Comparison of ENCODE assay signal across 8 cellular contexts in genomic region chr4:101345271-101345595, GRCh38. TPM values are rescaled to one million over a fixed set of nuclear protein-coding genes. Genes with fewer than 3 reads are reported as not detected.
DNase-seq lines count a peak whose midpoint lies in the region; ATAC-seq and TF ChIP-seq lines count a peak whose summit lies in the region.

No MANE protein-coding gene starts in this region.

- no peaks in the 10 kb centered on the region for H3K9me3 Mint-ChIP-seq in activated naive CD4-positive, alpha-beta T cell treated with anti-CD3 and anti-CD28 coated beads for 36 hours
- H3K9me3 Mint-ChIP-seq in T-helper 1 cell treated with Interleukin-12 subunit alpha and Interleukin-12 subunit beta and Interleukin-4 antibody, amounts not matched to agents 30 μg/mL and 1 μg/mL, for 36 hours: no peaks in the 10 kb centered on the region

- peaks cover 33% of the 10 kb centered on the region for H3K4me1 Mint-ChIP-seq in activated naive CD4-positive, alpha-beta T cell treated with anti-CD3 and anti-CD28 coated beads for 36 hours (ENCODE audit: low read depth)
- peaks cover 32% of the 10 kb centered on the region for H3K4me1 Mint-ChIP-seq in T-helper 1 cell treated with Interleukin-12 subunit alpha and Interleukin-12 subunit beta and Interleukin-4 antibody, amounts not matched to agents 30 μg/mL and 1 μg/mL, for 36 hours (ENCODE audit: low read depth)

- H3K4me3 ChIP-seq in epithelial cell of esophagus (ENCODE audit: low read length) (peak overlapping the region; percentile 67), osteoblast (ENCODE audit: insufficient read depth, low read length) (peak overlapping the region; percentile 94)

- no peak for DNase-seq in activated naive CD4-positive, alpha-beta T cell treated with anti-CD3 and anti-CD28 coated beads for 36 hours
- DNase-seq in activated naive CD4-positive, alpha-beta T cell treated with Interleukin-2 at 50 U/mL for 16 hours: no peak
- no peak for DNase-seq in epithelial cell of esophagus (ENCODE audit: low read depth)
- DNase-seq in osteoblast (ENCODE audit: insufficient read length, low spot score, missing footprints): peak; percentile 92

- H3K9me3 ChIP-seq in osteoblast (ENCODE audit: low read depth, low read length): no peaks in the 10 kb centered on the region

- peak overlapping the region; percentile 87 for H2AFZ ChIP-seq in osteoblast (ENCODE audit: low read length)

- no peaks in the 10 kb centered on the region for H3K36me3 Mint-ChIP-seq in activated naive CD4-positive, alpha-beta T cell treated with anti-CD3 and anti-CD28 coated beads for 36 hours (ENCODE audit: low read depth)
- no peaks in the 10 kb centered on the region for H3K36me3 Mint-ChIP-seq in T-helper 1 cell treated with Interleukin-12 subunit alpha and Interleukin-12 subunit beta and Interleukin-4 antibody, amounts not matched to agents 30 μg/mL and 1 μg/mL, for 36 hours (ENCODE audit: low read depth)

- no peak overlapping the region for H3K27ac Mint-ChIP-seq in activated naive CD4-positive, alpha-beta T cell treated with anti-CD3 and anti-CD28 coated beads for 36 hours
- peak overlapping the region; percentile 73 for H3K27ac Mint-ChIP-seq in T-helper 1 cell treated with Interleukin-12 subunit alpha and Interleukin-12 subunit beta and Interleukin-4 antibody, amounts not matched to agents 30 μg/mL and 1 μg/mL, for 36 hours

- TF ChIP-seq CTCF in epithelial cell of esophagus (IDR thresholded peaks at IDR 0.05; ENCODE audit: insufficient read depth, low read depth, low read length, missing control alignments) (no peak), osteoblast (IDR thresholded peaks at IDR 0.05; ENCODE audit: extremely low read depth, low read depth, low read length) (no peak)

- peaks cover 28% of the 10 kb centered on the region for H4K20me1 ChIP-seq in osteoblast (ENCODE audit: insufficient read depth, low read length)

- H3K27me3 Mint-ChIP-seq in activated naive CD4-positive, alpha-beta T cell treated with anti-CD3 and anti-CD28 coated beads for 36 hours (ENCODE audit: low read depth): peaks cover 26% of the 10 kb centered on the region
- H3K27me3 Mint-ChIP-seq in T-helper 1 cell treated with Interleukin-12 subunit alpha and Interleukin-12 subunit beta and Interleukin-4 antibody, amounts not matched to agents 30 μg/mL and 1 μg/mL, for 36 hours (ENCODE audit: low read depth): peaks cover 54% of the 10 kb centered on the region

- ATAC-seq in HG03457 (IDR thresholded peaks at IDR 0.05; ENCODE audit: unreplicated experiment) (no peak), GM21786 (IDR thresholded peaks at IDR 0.05; ENCODE audit: unreplicated experiment) (no peak), GM21515 (IDR thresholded peaks at IDR 0.05; ENCODE audit: unreplicated experiment) (no peak)

- no peaks in the 10 kb centered on the region for H3K27me3 ChIP-seq in osteoblast (ENCODE audit: insufficient read depth, low read length)

- peak overlapping the region; percentile 64 for H3K27ac ChIP-seq in osteoblast (ENCODE audit: low read depth, low read length)

- H3K36me3 ChIP-seq in osteoblast (ENCODE audit: insufficient read depth, low read length): no peaks in the 10 kb centered on the region

- H3K4me2 ChIP-seq in osteoblast (ENCODE audit: insufficient read depth, low read length): peak overlapping the region; percentile 90

- intact Hi-C loops in activated naive CD4-positive, alpha-beta T cell treated with anti-CD3 and anti-CD28 coated beads for 36 hours (cut with micrococcal nuclease): loop anchor here (5.0 to 10.0 kb wide), 6 partner anchors 243 to 1482 kb away; partner anchors contain the start of gene UBE2D3

- H3K4me3 Mint-ChIP-seq in activated naive CD4-positive, alpha-beta T cell treated with anti-CD3 and anti-CD28 coated beads for 36 hours: peak overlapping the region; percentile 79
- H3K4me3 Mint-ChIP-seq in T-helper 1 cell treated with Interleukin-12 subunit alpha and Interleukin-12 subunit beta and Interleukin-4 antibody, amounts not matched to agents 30 μg/mL and 1 μg/mL, for 36 hours: peak overlapping the region; percentile 92

- CTCF ChIA-PET in activated naive CD4-positive, alpha-beta T cell treated with anti-CD3 and anti-CD28 coated beads for 36 hours (lab: Charles Lee): interaction anchor here (0.6 kb wide), 1 partner anchor 1087 kb away, joined by 3 read pairs; no protein-coding TSS in a partner anchor

- peaks cover 63% of the 10 kb centered on the region for H3K79me2 ChIP-seq in osteoblast (ENCODE audit: insufficient read depth, low read length)

- peaks cover 27% of the 10 kb centered on the region for H3K4me1 ChIP-seq in osteoblast (ENCODE audit: insufficient read depth, low read length)

RNA-seq across cellular contexts. Expression of gene PPP3CA, which starts 2.1 kb away (rescaled TPM):
- total RNA-seq in activated naive CD4-positive, alpha-beta T cell treated with anti-CD3 and anti-CD28 coated beads for 36 hours: 1 to 10 TPM; 2.4 to 3.4 TPM
- 80.0 and 93.7 TPM in 2 replicates for total RNA-seq in osteoblast

Comparison
In these comparisons a context has a peak if more than half of its experiments do, and no peak if none do; other contexts are left out.
1. RNA of gene PPP3CA, which starts 2.1 kb away (total RNA-seq): 80.0 to 93.7 TPM in osteoblast; 2.4 to 3.4 TPM in activated naive CD4-positive, alpha-beta T cell treated with anti-CD3 and anti-CD28 coated beads for 36 hours; every median in the first group is over 10 times any median in the second.